In genomic region chr5:30725053-30725452, GRCh38 we compare ENCODE assay signal across 28 cellular contexts.
"Had no signal": no experiment of that assay in that cellular context is flagged by ENCODE, and none has a peak within 500 bp of the region (broad histone marks: within the 10 kb centered on the region; RNA-seq: fewer than 3 reads in every experiment).

No MANE protein-coding gene starts in this region.

- H3K9me3 ChIP-seq: esophagus muscularis mucosa, mucosa of descending colon, neutrophil, pancreas, right lobe of liver, thoracic aorta, upper lobe of left lung, uterus had no signal

- H3K36me3 Mint-ChIP-seq: mesothelial cell of epicardium; naive B cell; natural killer cell treated with Interleukin-12 subunit alpha and Interleukin-12 subunit beta and Interleukin-15 and Interleukin-18, amount 100 ng/mL, for 72 hours; stimulated activated naive B cell treated with anti-CD40 and anti-IgM and Interleukin-4, amounts not matched to agents 10 μg/mL and 1 μg/mL and 100 μg/mL, for 72 hours had no signal

- H3K27me3 ChIP-seq: esophagus muscularis mucosa, heart right ventricle, left lung, neutrophil, pancreas, right lobe of liver, tibial nerve, upper lobe of left lung, uterus had no signal

- ATAC-seq: left cardiac atrium; left lung; mucosa of descending colon; natural killer cell treated with Interleukin-12 subunit alpha and Interleukin-12 subunit beta and Interleukin-15 and Interleukin-18, amount 100 ng/mL, for 72 hours; pancreas; stimulated activated naive B cell treated with anti-CD40 and anti-IgM and Interleukin-4, amounts not matched to agents 10 μg/mL and 1 μg/mL and 100 μg/mL, for 72 hours had no signal

- H3K27ac Mint-ChIP-seq: mesothelial cell of epicardium; naive B cell; natural killer cell treated with Interleukin-12 subunit alpha and Interleukin-12 subunit beta and Interleukin-15 and Interleukin-18, amount 100 ng/mL, for 72 hours; stimulated activated naive B cell treated with anti-CD40 and anti-IgM and Interleukin-4, amounts not matched to agents 10 μg/mL and 1 μg/mL and 100 μg/mL, for 72 hours; stimulated activated naive CD8-positive, alpha-beta T cell treated with anti-CD3 and anti-CD28 coated beads, Interleukin-15, Interleukin-2, amounts not matched to agents 100 ng/mL and 50 ng/mL, for 24 hours had no signal

- H3K27ac ChIP-seq: esophagus muscularis mucosa, heart right ventricle, left lung, neutrophil, pancreas, right lobe of liver, thoracic aorta, tibial nerve, upper lobe of left lung, uterus had no signal

- H3K36me3 ChIP-seq: esophagus muscularis mucosa, heart right ventricle, left lung, neutrophil, pancreas, right lobe of liver, thoracic aorta, tibial nerve, upper lobe of left lung, uterus had no signal

- H3K27me3 Mint-ChIP-seq: naive B cell; natural killer cell treated with Interleukin-12 subunit alpha and Interleukin-12 subunit beta and Interleukin-15 and Interleukin-18, amount 100 ng/mL, for 72 hours; stimulated activated naive B cell treated with anti-CD40 and anti-IgM and Interleukin-4, amounts not matched to agents 10 μg/mL and 1 μg/mL and 100 μg/mL, for 72 hours; stimulated activated naive CD8-positive, alpha-beta T cell treated with anti-CD3 and anti-CD28 coated beads, Interleukin-15, Interleukin-2, amounts not matched to agents 100 ng/mL and 50 ng/mL, for 24 hours had no signal

- H3K4me1 ChIP-seq: esophagus muscularis mucosa, heart right ventricle, left lung, pancreas, right lobe of liver, tibial nerve, upper lobe of left lung, uterus had no signal

- H3K4me3 Mint-ChIP-seq: mesothelial cell of epicardium; naive B cell; natural killer cell treated with Interleukin-12 subunit alpha and Interleukin-12 subunit beta and Interleukin-15 and Interleukin-18, amount 100 ng/mL, for 72 hours; neural crest cell; stimulated activated naive B cell treated with anti-CD40 and anti-IgM and Interleukin-4, amounts not matched to agents 10 μg/mL and 1 μg/mL and 100 μg/mL, for 72 hours; stimulated activated naive CD8-positive, alpha-beta T cell treated with anti-CD3 and anti-CD28 coated beads, Interleukin-15, Interleukin-2, amounts not matched to agents 100 ng/mL and 50 ng/mL, for 24 hours had no signal

- H3K4me1 Mint-ChIP-seq: mesothelial cell of epicardium; naive B cell; stimulated activated naive B cell treated with anti-CD40 and anti-IgM and Interleukin-4, amounts not matched to agents 10 μg/mL and 1 μg/mL and 100 μg/mL, for 72 hours had no signal

- DNase-seq: dermis blood vessel endothelial cell; effector memory CD4-positive, alpha-beta T cell; foreskin melanocyte; glutamatergic neuron; heart right ventricle; hippocampal formation; left cardiac atrium; left lung; mesenchymal stem cell; mucosa of descending colon; naive B cell; pancreas; retina; right lobe of liver; small intestine; stimulated activated CD4-positive, alpha-beta T cell treated with anti-CD3 and anti-CD28 coated beads, Interleukin-15, amount 100 ng/mL, for 24 hours; stimulated activated CD4-positive, alpha-beta T cell treated with anti-CD3 and anti-CD28 coated beads, Interleukin-2, amount 100 ng/mL, for 48 hours; stimulated activated naive B cell treated with anti-CD40 and anti-IgM and Interleukin-4, amounts not matched to agents 10 μg/mL and 1 μg/mL and 100 μg/mL, for 72 hours; upper lobe of left lung; uterus had no signal

- H3K4me3 ChIP-seq: esophagus muscularis mucosa, heart right ventricle, left lung, mucosa of descending colon, pancreas, right lobe of liver, thoracic aorta, tibial nerve, upper lobe of left lung, uterus had no signal
